In genomic region chr5:138528208-138528607, GRCh38 we compare ENCODE assay signal across 20 cellular contexts. TPM values are rescaled to one million over a fixed set of nuclear protein-coding genes. Genes with fewer than 3 reads are reported as not detected.
DNase-seq lines count a peak whose midpoint lies in the region; ATAC-seq and TF ChIP-seq lines count a peak whose summit lies in the region.
"Had no signal": no experiment of that assay in that cellular context is flagged by ENCODE, and none has a peak within 500 bp of the region (broad histone marks: within the 10 kb centered on the region; RNA-seq: fewer than 3 reads in every experiment).

No MANE protein-coding gene starts in this region.

- peaks cover 8% of the 10 kb centered on the region for H4K20me1 ChIP-seq in mammary epithelial cell (ENCODE audit: insufficient read depth, low read length)

- H3K9me3 ChIP-seq in mammary epithelial cell (replicated peaks; ENCODE audit: insufficient read depth, low read length) (no peaks in the 10 kb centered on the region), suprapubic skin (no peaks in the 10 kb centered on the region)
- H3K9me3 ChIP-seq: thyroid gland had no signal

- POLR2A ChIA-PET in MCF 10A (lab: Yijun Ruan, JAX) = interaction anchor here (0.6 to 12.9 kb wide), 14 partner anchors 9 to 349 kb away, joined by 3 to 256 read pairs (median 5); partner anchors contain the start of genes EGR1, ETF1, HSPA9 and KIF20A

- TF ChIP-seq CTCF in MCF 10A (IDR thresholded peaks at IDR 0.05; ENCODE audit: unreplicated experiment) (no peak), mammary epithelial cell (conservative IDR thresholded peaks at IDR 0.05 in 1 of 2, IDR thresholded peaks at IDR 0.05 in 1 of 2; ENCODE audit: extremely low read depth in 1 of 2, insufficient read depth in 1 of 2, low read depth in 1 of 2, low read length in 2 of 2) (no peak), fibroblast of villous mesenchyme (IDR thresholded peaks at IDR 0.05; ENCODE audit: insufficient read depth, low read depth, low read length) (no peak), suprapubic skin (IDR thresholded peaks at IDR 0.05) (no peak)

- H3K27me3 Mint-ChIP-seq in MCF 10A (ENCODE audit: insufficient read depth, unreplicated experiment) = no peaks in the 10 kb centered on the region
- H3K27me3 Mint-ChIP-seq in activated T-helper 17 cell treated with anti-CD3 and anti-CD28 coated beads, Interleukin-2, amount 50 U/mL, for 72 hours = no peaks in the 10 kb centered on the region
- H3K27me3 Mint-ChIP-seq: activated naive CD8-positive, alpha-beta T cell treated with anti-CD3 and anti-CD28 coated beads, Interleukin-2, amount 50 U/mL, for 24 hours; effector memory CD8-positive, alpha-beta T cell had no signal

- no peak for TF ChIP-seq EP300 in suprapubic skin (IDR thresholded peaks at IDR 0.05)

- BruUV-seq in MCF 10A (replicated peaks; lab: Mats Ljungman, UMichigan) = TSS peak; percentile 2
- no TSS peak for BruUV-seq in mammary epithelial cell (replicated peaks; lab: Mats Ljungman, UMichigan)

- H3K4me3 ChIP-seq in mammary epithelial cell (replicated peaks in 1 of 3; ENCODE audit: insufficient read depth in 1 of 3, low read depth in 2 of 3, low read length in 3 of 3) (no peak overlapping the region), fibroblast of villous mesenchyme (ENCODE audit: low read depth, low read length) (no peak overlapping the region), suprapubic skin (no peak overlapping the region)
- H3K4me3 ChIP-seq: thyroid gland had no signal

- H3K27me3 ChIP-seq in mammary epithelial cell (ENCODE audit: insufficient read depth, low read length) (no peaks in the 10 kb centered on the region), suprapubic skin (no peaks in the 10 kb centered on the region)
- H3K27me3 ChIP-seq: thyroid gland had no signal

- no peak overlapping the region for H3K27ac Mint-ChIP-seq in MCF 10A (ENCODE audit: low read depth, unreplicated experiment)
- H3K27ac Mint-ChIP-seq in activated T-helper 17 cell treated with anti-CD3 and anti-CD28 coated beads, Interleukin-2, amount 50 U/mL, for 72 hours = peak overlapping the region; percentile 81
- H3K27ac Mint-ChIP-seq: activated naive CD8-positive, alpha-beta T cell treated with anti-CD3 and anti-CD28 coated beads, Interleukin-2, amount 50 U/mL, for 24 hours; activated T-helper 1 cell treated with anti-CD3 and anti-CD28 coated beads, Interleukin-12 subunit alpha, Interleukin-12 subunit beta, Interleukin-2, Interleukin-4 antibody, amounts not matched to agents 30 ng/mL and 10 ng/mL and 1 ng/mL, durations not matched to agents 14 hours and 24 hours and 36 hours; T-helper 1 cell treated with Interleukin-12 subunit alpha and Interleukin-12 subunit beta and Interleukin-4 antibody, amounts not matched to agents 30 μg/mL and 1 μg/mL, for 36 hours had no signal

- H3K27ac ChIP-seq in mammary epithelial cell (ENCODE audit: insufficient read depth, low read depth, low read length) (no peak overlapping the region), suprapubic skin (peak overlapping the region; percentile 32)
- H3K27ac ChIP-seq: thyroid gland had no signal

- H3K9ac ChIP-seq in mammary epithelial cell (ENCODE audit: insufficient read depth, low read length) = no peak overlapping the region

- no peak overlapping the region for H2AFZ ChIP-seq in mammary epithelial cell (ENCODE audit: low read depth, low read length)

- H3K9me3 Mint-ChIP-seq in MCF 10A (ENCODE audit: unreplicated experiment) = no peaks in the 10 kb centered on the region
- no peaks in the 10 kb centered on the region for H3K9me3 Mint-ChIP-seq in activated T-helper 17 cell treated with anti-CD3 and anti-CD28 coated beads, Interleukin-2, amount 50 U/mL, for 72 hours
- H3K9me3 Mint-ChIP-seq: activated naive CD8-positive, alpha-beta T cell treated with anti-CD3 and anti-CD28 coated beads, Interleukin-2, amount 50 U/mL, for 24 hours; activated T-helper 1 cell treated with anti-CD3 and anti-CD28 coated beads, Interleukin-12 subunit alpha, Interleukin-12 subunit beta, Interleukin-2, Interleukin-4 antibody, amounts not matched to agents 30 ng/mL and 10 ng/mL and 1 ng/mL, durations not matched to agents 14 hours and 24 hours and 36 hours; effector memory CD8-positive, alpha-beta T cell; nephron; stimulated activated effector memory CD8-positive, alpha-beta T cell treated with anti-CD3 and anti-CD28 coated beads, Interleukin-12 subunit alpha, Interleukin-12 subunit beta, amount 100 ng/mL, for 72 hours; T-helper 1 cell treated with Interleukin-12 subunit alpha and Interleukin-12 subunit beta and Interleukin-4 antibody, amounts not matched to agents 30 μg/mL and 1 μg/mL, for 36 hours had no signal

- TF ChIP-seq POLR2A in suprapubic skin (IDR thresholded peaks at IDR 0.05) = no peak

- in situ Hi-C loops in mammary epithelial cell (cut with MboI; ENCODE audit: low sequenced_read_pairs in 2 of 2) = loop anchor here in 1 of 2 donors (25.0 kb wide), 1 partner anchor 341 kb away; the partner anchor contains the start of genes BRD8 and KIF20A

- 6% methylated on average over 1 of the region's 1 CpG for WGBS in mammary epithelial cell (ENCODE audit: low coverage, missing lambda C conversion rate)
- WGBS in suprapubic skin = 58% methylated on average over 1 of the region's 1 CpG

- no peak for ATAC-seq in activated T-helper 17 cell treated with anti-CD3 and anti-CD28 coated beads, Interleukin-2, amount 50 U/mL, for 72 hours (replicated peaks)
- no peak for ATAC-seq in left ventricle myocardium superior
- ATAC-seq: activated naive CD8-positive, alpha-beta T cell treated with anti-CD3 and anti-CD28 coated beads, Interleukin-2, amount 50 U/mL, for 24 hours; effector memory CD8-positive, alpha-beta T cell; stimulated activated effector memory CD8-positive, alpha-beta T cell treated with anti-CD3 and anti-CD28 coated beads, Interleukin-12 subunit alpha, Interleukin-12 subunit beta, amount 100 ng/mL, for 72 hours had no signal

- H3K36me3 Mint-ChIP-seq in MCF 10A (ENCODE audit: insufficient read depth, unreplicated experiment) = peaks cover 75% of the 10 kb centered on the region
- H3K36me3 Mint-ChIP-seq in activated T-helper 17 cell treated with anti-CD3 and anti-CD28 coated beads, Interleukin-2, amount 50 U/mL, for 72 hours (ENCODE audit: low read depth) = peaks cover 83% of the 10 kb centered on the region

- H3K4me3 Mint-ChIP-seq in MCF 10A (ENCODE audit: unreplicated experiment) = peak overlapping the region; percentile 1
- H3K4me3 Mint-ChIP-seq in activated T-helper 17 cell treated with anti-CD3 and anti-CD28 coated beads, Interleukin-2, amount 50 U/mL, for 72 hours = no peak overlapping the region
- H3K4me3 Mint-ChIP-seq: activated naive CD8-positive, alpha-beta T cell treated with anti-CD3 and anti-CD28 coated beads, Interleukin-2, amount 50 U/mL, for 24 hours; activated T-helper 1 cell treated with anti-CD3 and anti-CD28 coated beads, Interleukin-12 subunit alpha, Interleukin-12 subunit beta, Interleukin-2, Interleukin-4 antibody, amounts not matched to agents 30 ng/mL and 10 ng/mL and 1 ng/mL, durations not matched to agents 14 hours and 24 hours and 36 hours; effector memory CD8-positive, alpha-beta T cell; nephron; stimulated activated effector memory CD8-positive, alpha-beta T cell treated with anti-CD3 and anti-CD28 coated beads, Interleukin-12 subunit alpha, Interleukin-12 subunit beta, amount 100 ng/mL, for 72 hours; T-helper 1 cell treated with Interleukin-12 subunit alpha and Interleukin-12 subunit beta and Interleukin-4 antibody, amounts not matched to agents 30 μg/mL and 1 μg/mL, for 36 hours had no signal

- dilution Hi-C loops in mammary epithelial cell (cut with HindIII; ENCODE audit: low sequenced_read_pairs) = loop anchor here (5.0 kb wide), 1 partner anchor 56 kb away; no protein-coding TSS in a partner anchor

- DNase-seq in MCF 10A (ENCODE audit: unreplicated experiment) = peak; percentile 41
- no peak for DNase-seq in mammary epithelial cell
- DNase-seq in fibroblast of villous mesenchyme (ENCODE audit: low read depth) = peak; percentile 49
- DNase-seq in suprapubic skin (ENCODE audit: low spot score in 2 of 2) = no peak
- DNase-seq in effector CD8-positive, alpha-beta T cell (lab: John Stamatoyannopoulos, UW) = no peak
- no peak for DNase-seq in activated CD8-positive, alpha-beta memory T cell treated with anti-CD3 and anti-CD28 coated beads, Interleukin-2, amount 50 U/mL, for 48 hours
- no peak for DNase-seq in left ventricle myocardium superior
- DNase-seq: activated CD8-positive, alpha-beta memory T cell treated with anti-CD3 and anti-CD28 coated beads for 24 hours; activated naive CD8-positive, alpha-beta T cell treated with anti-CD3 and anti-CD28 coated beads, Interleukin-2, amount 50 U/mL, for 24 hours; central memory CD4-positive, alpha-beta T cell; effector memory CD8-positive, alpha-beta T cell; hippocampal formation; kidney; NCI-H1694 had no signal

- H3K36me3 ChIP-seq in mammary epithelial cell (ENCODE audit: insufficient read depth, low read length) = peaks cover 2% of the 10 kb centered on the region
- peaks cover 9% of the 10 kb centered on the region for H3K36me3 ChIP-seq in suprapubic skin
- H3K36me3 ChIP-seq: thyroid gland had no signal

- intact Hi-C loops in MCF 10A (cut with micrococcal nuclease) (no loop called here), mammary epithelial cell (cut with micrococcal nuclease) (no loop called here), left ventricle myocardium superior (cut with micrococcal nuclease) (no loop called here)

- peaks cover 9% of the 10 kb centered on the region for H3K4me1 ChIP-seq in mammary epithelial cell (ENCODE audit: insufficient read depth, low read length)
- peaks cover 57% of the 10 kb centered on the region for H3K4me1 ChIP-seq in suprapubic skin

- CTCF ChIA-PET in MCF 10A (lab: Yijun Ruan, JAX) = interaction anchor here (0.6 to 12.8 kb wide), 9 partner anchors 8 to 78 kb away, joined by 3 to 166 read pairs (median 26); partner anchors contain the start of gene EGR1
- CTCF ChIA-PET in mammary epithelial cell (lab: Charles Lee; ENCODE audit: low non-redundant PET) = interaction anchor here (0.6 kb wide), 1 partner anchor 176 kb away, joined by 3 read pairs; no protein-coding TSS in a partner anchor

- H3K4me2 ChIP-seq in mammary epithelial cell (ENCODE audit: insufficient read depth, low read depth, low read length) = no peak overlapping the region

- peaks cover 97% of the 10 kb centered on the region for H3K79me2 ChIP-seq in mammary epithelial cell (ENCODE audit: insufficient read depth, low read length)

- peaks cover 49% of the 10 kb centered on the region for H3K4me1 Mint-ChIP-seq in MCF 10A (ENCODE audit: insufficient read depth, unreplicated experiment)
- H3K4me1 Mint-ChIP-seq in activated T-helper 17 cell treated with anti-CD3 and anti-CD28 coated beads, Interleukin-2, amount 50 U/mL, for 72 hours = peaks cover 31% of the 10 kb centered on the region
- H3K4me1 Mint-ChIP-seq: nephron had no signal

RNA-seq across cellular contexts. Expression of gene ETF1, which starts 14.8 kb away (rescaled TPM):
- 307 and 349 TPM in 2 replicates for total RNA-seq in MCF 10A (2022)
- 100 to 1,000 TPM; 167 to 200 TPM for total RNA-seq in mammary epithelial cell
- polyA plus RNA-seq in mammary epithelial cell = 73.8 TPM
- 86.8 TPM for polyA minus RNA-seq in mammary epithelial cell
- 100 to 1,000 TPM in 1 of 2 donors, 10 to 100 TPM in 1; 73.0 to 159 TPM for total RNA-seq in activated T-helper 17 cell treated with anti-CD3 and anti-CD28 coated beads, Interleukin-2, amount 50 U/mL, for 72 hours
- total RNA-seq in fibroblast of villous mesenchyme = 126 and 160 TPM in 2 replicates
- 10 to 100 TPM; 71.2 to 99.9 (median 87.7) TPM for total RNA-seq in suprapubic skin
- 86.2 TPM for total RNA-seq in left ventricle myocardium superior

RNA-seq across cellular contexts. Expression of gene HSPA9, which starts 47.0 kb away (rescaled TPM):
- total RNA-seq in MCF 10A (2022) = 1,057 and 1,102 TPM in 2 replicates
- 100 to 1,000 TPM; 301 to 332 TPM for total RNA-seq in mammary epithelial cell
- polyA plus RNA-seq in mammary epithelial cell = 154 TPM
- 418 TPM for polyA minus RNA-seq in mammary epithelial cell
- total RNA-seq in activated T-helper 17 cell treated with anti-CD3 and anti-CD28 coated beads, Interleukin-2, amount 50 U/mL, for 72 hours = 100 to 1,000 TPM; 220 to 398 TPM
- total RNA-seq in fibroblast of villous mesenchyme = 334 and 336 TPM in 2 replicates
- 100 to 1,000 TPM; 204 to 252 (median 247) TPM for total RNA-seq in suprapubic skin
- 311 TPM for total RNA-seq in left ventricle myocardium superior

Comparison
In these comparisons a context has a peak if more than half of its experiments do, and no peak if none do; other contexts are left out.
1. DNase-seq: peak in MCF 10A (single experiment) and fibroblast of villous mesenchyme (single experiment); none in mammary epithelial cell (single experiment), suprapubic skin (0 of 2), effector CD8-positive, alpha-beta T cell (single experiment), activated CD8-positive, alpha-beta memory T cell treated with anti-CD3 and anti-CD28 coated beads, Interleukin-2, amount 50 U/mL, for 48 hours (single experiment) and left ventricle myocardium superior (single experiment).